Comparison of ENCODE assay signal across 15 cellular contexts in genomic region chr2:109437325-109438090, GRCh38.
DNase-seq lines count a peak whose midpoint lies in the region; ATAC-seq and TF ChIP-seq lines count a peak whose summit lies in the region.
"Had no signal": no experiment of that assay in that cellular context is flagged by ENCODE, and none has a peak within 500 bp of the region (broad histone marks: within the 10 kb centered on the region; RNA-seq: fewer than 3 reads in every experiment).

No MANE protein-coding gene starts in this region.

- H3K4me1 ChIP-seq in upper lobe of left lung, result peaks cover 0 to 13% (median 9%) of the 10 kb centered on the region in 4 donors
- H3K4me1 ChIP-seq: BLaER1 had no signal

- TF ChIP-seq CTCF in upper lobe of left lung (IDR thresholded peaks at IDR 0.05), result no peak

- H3K4me3 ChIP-seq in skin epidermis, result no peak overlapping the region
- no peak overlapping the region for H3K4me3 ChIP-seq in upper lobe of left lung
- H3K4me3 ChIP-seq: BLaER1 had no signal

- H3K9me3 ChIP-seq in upper lobe of left lung, result peaks cover 0 to 5% (median 3%) of the 10 kb centered on the region in 4 donors

- TF ChIP-seq EP300 in upper lobe of left lung (IDR thresholded peaks at IDR 0.05), result peak in 1 of 4 donors; percentile 6

- H3K27ac ChIP-seq in layer of hippocampus (ENCODE audit: low read depth, low read length), result peak overlapping the region; percentile 87
- H3K27ac ChIP-seq in skin epidermis, result peak overlapping the region in 17 of 21 experiments; percentile 22 to 78 (median 67)
- H3K27ac ChIP-seq in upper lobe of left lung, result peak overlapping the region in 1 of 4 donors; percentile 33
- H3K27ac ChIP-seq: BLaER1, KMS-11, neutrophil had no signal

- H3K36me3 ChIP-seq in upper lobe of left lung, result peaks cover 0 to 21% (median 0%) of the 10 kb centered on the region in 4 donors

- peak; percentile 58 for DNase-seq in LHCN-M2 (ENCODE audit: low read depth)
- DNase-seq in NCI-H774 (lab: John Stamatoyannopoulos, UW), result peak; percentile 13
- no peak for DNase-seq in NCI-H1436 treated with DMSO at 0.1 percent for 48 hours (lab: John Stamatoyannopoulos, UW)
- DNase-seq in activated CD8-positive, alpha-beta memory T cell treated with anti-CD3 and anti-CD28 coated beads for 24 hours, result no peak
- DNase-seq in upper lobe of left lung, result no peak
- no peak for DNase-seq in GM19238 (ENCODE audit: insufficient read length, low spot score)
- DNase-seq: activated naive CD8-positive, alpha-beta T cell treated with anti-CD3 and anti-CD28 coated beads, Interleukin-2, amount 50 U/mL, for 24 hours; dermis blood vessel endothelial cell; NCI-H526 had no signal

- TF ChIP-seq POLR2A in upper lobe of left lung (IDR thresholded peaks at IDR 0.05), result no peak

- H3K27me3 ChIP-seq in layer of hippocampus (ENCODE audit: control insufficient read depth, insufficient read depth, low read length), result no peaks in the 10 kb centered on the region
- H3K27me3 ChIP-seq in upper lobe of left lung, result no peaks in the 10 kb centered on the region
- H3K27me3 ChIP-seq: BLaER1, neutrophil had no signal

- WGBS in upper lobe of left lung, 2 donors, result 67 to 69% methylated on average over 14 to 15 of the region's 15 CpGs

- ATAC-seq in upper lobe of left lung (ENCODE audit: low FRiP score in 2 of 2), result no peak
- ATAC-seq: activated naive CD8-positive, alpha-beta T cell treated with anti-CD3 and anti-CD28 coated beads, Interleukin-2, amount 50 U/mL, for 24 hours; stimulated activated effector memory CD8-positive, alpha-beta T cell treated with anti-CD3 and anti-CD28 coated beads, Interleukin-12 subunit alpha, Interleukin-12 subunit beta, amount 100 ng/mL, for 72 hours had no signal

Comparison
In these comparisons a context has a peak if more than half of its experiments do, and no peak if none do; other contexts are left out.
1. DNase-seq: peak in LHCN-M2 (single experiment) and NCI-H774 (single experiment); none in NCI-H1436 treated with DMSO at 0.1 percent for 48 hours (single experiment), activated CD8-positive, alpha-beta memory T cell treated with anti-CD3 and anti-CD28 coated beads for 24 hours (single experiment), upper lobe of left lung (0 of 2) and GM19238 (single experiment).